Comparison of ENCODE assay signal across 20 cellular contexts in the genomic region with DNA sequence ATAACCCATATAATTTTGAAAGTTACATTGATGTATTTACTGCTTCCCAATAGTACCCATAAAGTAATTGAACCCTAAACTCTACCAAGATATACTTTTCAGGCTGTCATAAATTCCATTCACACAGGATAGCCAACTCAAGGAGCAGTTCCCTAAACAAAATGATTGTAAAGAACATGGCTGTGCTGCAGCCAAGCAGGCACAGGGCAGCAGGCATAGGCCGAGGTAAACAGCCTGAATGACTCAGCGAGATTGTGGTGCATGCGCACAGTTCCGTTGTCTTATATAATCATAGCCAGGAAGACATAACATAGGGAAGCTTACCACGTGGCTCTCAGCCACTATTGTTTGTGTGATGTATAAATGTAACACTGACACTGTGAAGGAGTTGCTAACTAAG.
DNase-seq lines count a peak whose midpoint lies in the region; ATAC-seq and TF ChIP-seq lines count a peak whose summit lies in the region.
"Had no signal": no experiment of that assay in that cellular context is flagged by ENCODE, and none has a peak within 500 bp of the region (broad histone marks: within the 10 kb centered on the region; RNA-seq: fewer than 3 reads in every experiment).

No MANE protein-coding gene starts in this region.

- 96% methylated on average over 5 of the region's 5 CpGs for WGBS in mesenchymal stem cell
- WGBS in GM23248 (ENCODE audit: low coverage in 1 of 2, low lambda C conversion rate in 2 of 2, missing lambda C conversion rate in 2 of 2), 2 experiments = 44 to 51% methylated on average over 5 of the region's 5 CpGs

- no peak overlapping the region for H4K91ac ChIP-seq in mesenchymal stem cell (ENCODE audit: low read length)

- TF ChIP-seq CTCF in Peyer's patch (IDR thresholded peaks at IDR 0.05) = no peak

- H3K4me2 ChIP-seq in mesenchymal stem cell (ENCODE audit: low read length, poor library complexity, severe bottlenecking) = no peak overlapping the region
- H3K4me2 ChIP-seq in GM23248 (ENCODE audit: unreplicated experiment) = no peak overlapping the region

- H2BK12ac ChIP-seq in mesenchymal stem cell (ENCODE audit: low read length in 2 of 2) = no peak overlapping the region

- no peak overlapping the region for H3K23ac ChIP-seq in mesenchymal stem cell (ENCODE audit: low read length in 2 of 2)

- no peak for ATAC-seq in HG02588 (IDR thresholded peaks at IDR 0.05; ENCODE audit: unreplicated experiment)
- ATAC-seq: Right ventricle myocardium inferior, SK-N-SH treated with all-trans-retinoic acid at 6 μM for 48 hours had no signal

- no peaks in the 10 kb centered on the region for H3K4me1 ChIP-seq in Peyer's patch
- H3K4me1 ChIP-seq in mesenchymal stem cell (ENCODE audit: control insufficient read depth, insufficient read depth, low read depth, low read length) = no peaks in the 10 kb centered on the region
- no peaks in the 10 kb centered on the region for H3K4me1 ChIP-seq in GM23248 (ENCODE audit: insufficient read depth)
- H3K4me1 ChIP-seq: BE2C had no signal

- H3K9me3 ChIP-seq in Peyer's patch = no peaks in the 10 kb centered on the region
- H3K9me3 ChIP-seq in mesenchymal stem cell (ENCODE audit: control insufficient read depth, low read length) = peaks cover 4% of the 10 kb centered on the region
- no peaks in the 10 kb centered on the region for H3K9me3 ChIP-seq in GM23248 (ENCODE audit: low read depth)
- H3K9me3 ChIP-seq: BE2C had no signal

- no peaks in the 10 kb centered on the region for H3K79me1 ChIP-seq in mesenchymal stem cell (replicated peaks; ENCODE audit: low read length, poor library complexity, severe bottlenecking)

- H2AFZ ChIP-seq in mesenchymal stem cell (ENCODE audit: low read depth, low read length) (no peak overlapping the region), GM23248 (no peak overlapping the region)

- H3K36me3 ChIP-seq in Peyer's patch = no peaks in the 10 kb centered on the region
- no peaks in the 10 kb centered on the region for H3K36me3 ChIP-seq in mesenchymal stem cell (ENCODE audit: control insufficient read depth in 1 of 2, insufficient read depth in 2 of 2, low read depth in 1 of 2, low read length in 2 of 2)
- H3K36me3 ChIP-seq in GM23248 (ENCODE audit: low read depth) = no peaks in the 10 kb centered on the region
- H3K36me3 ChIP-seq: BE2C had no signal

- H3K27ac ChIP-seq in Peyer's patch (peak overlapping the region in 1 of 4 donors; percentile 57), mesenchymal stem cell (ENCODE audit: low read length, poor library complexity, severe bottlenecking) (no peak overlapping the region), GM23248 (no peak overlapping the region)
- H3K27ac ChIP-seq: HL-60 had no signal

- H2AK5ac ChIP-seq in mesenchymal stem cell (ENCODE audit: low read length, severe bottlenecking) = no peak overlapping the region

- no peak overlapping the region for H2BK120ac ChIP-seq in mesenchymal stem cell (ENCODE audit: low read depth, low read length)

- no peaks in the 10 kb centered on the region for H3K27me3 ChIP-seq in Peyer's patch
- no peaks in the 10 kb centered on the region for H3K27me3 ChIP-seq in mesenchymal stem cell (ENCODE audit: control insufficient read depth in 1 of 2, insufficient read depth in 1 of 2, low read length in 2 of 2)
- no peaks in the 10 kb centered on the region for H3K27me3 ChIP-seq in GM23248 (replicated peaks; ENCODE audit: insufficient read depth)
- H3K27me3 ChIP-seq: BE2C had no signal

- no peaks in the 10 kb centered on the region for H3F3A ChIP-seq in GM23248 (ENCODE audit: insufficient read depth)

- peak; percentile 38 for DNase-seq in DMS53 (lab: John Stamatoyannopoulos, UW)
- no peak for DNase-seq in DMS53 treated with DMSO at 0.1 percent for 48 hours (lab: John Stamatoyannopoulos, UW; ENCODE audit: unreplicated experiment)
- DNase-seq in HT1080 (ENCODE audit: low read depth) = peak; percentile 42
- peak in 2 of 3 donors; percentile 67 to 82 for DNase-seq in Peyer's patch
- peak; percentile 28 for DNase-seq in mesenchymal stem cell
- DNase-seq in GM23248 = no peak
- no peak for DNase-seq in stimulated activated naive CD4-positive, alpha-beta T cell (lab: John Stamatoyannopoulos, UW)
- DNase-seq: 8988T; BE2C; CD4-positive, alpha-beta T cell; HCEC 1CT; KG1; NCI-H1092 treated with DMSO at 0.1 percent for 48 hours; NCI-H2107; NCI-H446; NCI-H774 had no signal

- no peaks in the 10 kb centered on the region for H3K79me2 ChIP-seq in GM23248 (ENCODE audit: insufficient read depth)

- peak overlapping the region in 1 of 2 experiments; percentile 48 for H3K18ac ChIP-seq in mesenchymal stem cell (ENCODE audit: low read depth in 1 of 2, low read length in 2 of 2)

- in situ Hi-C loops in GM23248 (cut with MboI) = no loop called here

- H4K20me1 ChIP-seq in GM23248 (ENCODE audit: insufficient read depth) = no peaks in the 10 kb centered on the region

- no peak overlapping the region for H4K8ac ChIP-seq in mesenchymal stem cell (ENCODE audit: low read length)

- no peak overlapping the region for H3K4ac ChIP-seq in mesenchymal stem cell (ENCODE audit: low read depth in 1 of 2, low read length in 2 of 2)

- H2BK15ac ChIP-seq in mesenchymal stem cell (ENCODE audit: low read depth, poor library complexity, severe bottlenecking) = no peak overlapping the region

- H3K14ac ChIP-seq in mesenchymal stem cell (ENCODE audit: low read length in 2 of 2) = no peak overlapping the region

- H3K4me3 ChIP-seq in Peyer's patch (no peak overlapping the region), mesenchymal stem cell (ENCODE audit: insufficient read depth in 1 of 2, low read depth in 1 of 2, low read length in 2 of 2) (no peak overlapping the region), GM23248 (no peak overlapping the region)

- H3K9me2 ChIP-seq in GM23248 (ENCODE audit: insufficient read depth) = no peaks in the 10 kb centered on the region

- no peak overlapping the region for H2BK5ac ChIP-seq in mesenchymal stem cell (ENCODE audit: low read depth, low read length, poor library complexity, severe bottlenecking)

- H3K9ac ChIP-seq in mesenchymal stem cell (ENCODE audit: low read length) = no peak overlapping the region
- no peak overlapping the region for H3K9ac ChIP-seq in GM23248

- no peak for TF ChIP-seq POLR2A in Peyer's patch (IDR thresholded peaks at IDR 0.05)

Comparison
In these comparisons a context has a peak if more than half of its experiments do, and no peak if none do; other contexts are left out.
1. DNase-seq: peak in DMS53 (single experiment), HT1080 (single experiment), Peyer's patch (2 of 3) and mesenchymal stem cell (single experiment); none in DMS53 treated with DMSO at 0.1 percent for 48 hours (single experiment), GM23248 (single experiment) and stimulated activated naive CD4-positive, alpha-beta T cell (0 of 6).